In genomic region chr19:5049561-5049960, GRCh38 we compare ENCODE assay signal across 15 cellular contexts.
DNase-seq lines count a peak whose midpoint lies in the region; ATAC-seq, FAIRE-seq and TF ChIP-seq lines count a peak whose summit lies in the region.
"Had no signal": no experiment of that assay in that cellular context is flagged by ENCODE, and none has a peak within 500 bp of the region (broad histone marks: within the 10 kb centered on the region; RNA-seq: fewer than 3 reads in every experiment).

No MANE protein-coding gene starts in this region.

- 0 out of 2 replicates have a peak overlapping the region, but pooled peaks have one; percentile 31 for H3K27ac ChIP-seq in SK-N-MC
- peak overlapping the region; percentile 26 for H3K27ac ChIP-seq in endodermal cell (ENCODE audit: low read depth, low read length)
- H3K27ac ChIP-seq in skeletal muscle tissue (ENCODE audit: low read depth, low read length), result no peak overlapping the region
- H3K27ac ChIP-seq in kidney (ENCODE audit: low read depth in 2 of 2, low read length in 2 of 2), result no peak overlapping the region
- no peak overlapping the region for H3K27ac ChIP-seq in naive thymus-derived CD4-positive, alpha-beta T cell (ENCODE audit: low read depth, low read length)
- H3K27ac ChIP-seq: Peyer's patch had no signal

- H3K36me3 Mint-ChIP-seq in endodermal cell (ENCODE audit: low read depth), result peaks cover 5% of the 10 kb centered on the region
- H3K36me3 Mint-ChIP-seq in naive thymus-derived CD4-positive, alpha-beta T cell, result peaks cover 0 to 6% (median 0%) of the 10 kb centered on the region in 5 donors
- no peaks in the 10 kb centered on the region for H3K36me3 Mint-ChIP-seq in activated naive CD8-positive, alpha-beta T cell treated with anti-CD3 and anti-CD28 coated beads for 36 hours

- H3K9me3 Mint-ChIP-seq in endodermal cell, result no peaks in the 10 kb centered on the region
- no peaks in the 10 kb centered on the region for H3K9me3 Mint-ChIP-seq in naive thymus-derived CD4-positive, alpha-beta T cell
- no peaks in the 10 kb centered on the region for H3K9me3 Mint-ChIP-seq in activated naive CD8-positive, alpha-beta T cell treated with anti-CD3 and anti-CD28 coated beads for 36 hours

- POLR2A ChIA-PET in naive thymus-derived CD4-positive, alpha-beta T cell (lab: Charles Lee), result interaction anchor here (0.6 kb wide), 1 partner anchor 971 kb away, joined by 3 read pairs; no protein-coding TSS in a partner anchor

- H3K27me3 ChIP-seq in endodermal cell (ENCODE audit: control insufficient read depth, insufficient read depth, low read length, poor library complexity, severe bottlenecking) (no peaks in the 10 kb centered on the region), skeletal muscle tissue (ENCODE audit: control insufficient read depth in 3 of 3, insufficient read depth in 3 of 3, low read length in 3 of 3) (no peaks in the 10 kb centered on the region)
- H3K27me3 ChIP-seq in naive thymus-derived CD4-positive, alpha-beta T cell (ENCODE audit: control insufficient read depth in 2 of 2, insufficient read depth in 2 of 2, low read length in 2 of 2), result no peaks in the 10 kb centered on the region
- H3K27me3 ChIP-seq: Peyer's patch had no signal

- FAIRE-seq in kidney (lab: Jason Lieb, UNC), result no peak

- ATAC-seq in naive thymus-derived CD4-positive, alpha-beta T cell, result no peak
- ATAC-seq: HCT116 had no signal

- H3K27me3 Mint-ChIP-seq in endodermal cell (ENCODE audit: insufficient read depth), result no peaks in the 10 kb centered on the region
- no peaks in the 10 kb centered on the region for H3K27me3 Mint-ChIP-seq in naive thymus-derived CD4-positive, alpha-beta T cell
- H3K27me3 Mint-ChIP-seq in activated naive CD8-positive, alpha-beta T cell treated with anti-CD3 and anti-CD28 coated beads for 36 hours, result no peaks in the 10 kb centered on the region

- DNase-seq in AG20443 (ENCODE audit: low spot score) (peak; percentile 27), SK-N-MC (ENCODE audit: low read depth, low spot score) (no peak), endodermal cell (no peak), kidney (no peak)
- no peak for DNase-seq in stimulated activated CD4-positive, alpha-beta T cell treated with anti-CD3 and anti-CD28 coated beads, Interleukin-4, amount 100 ng/mL, for 24 hours
- no peak for DNase-seq in naive thymus-derived CD4-positive, alpha-beta T cell
- DNase-seq in activated naive CD8-positive, alpha-beta T cell treated with anti-CD3 and anti-CD28 coated beads for 36 hours, result no peak
- DNase-seq: MV-4-11, NCI-H1417 treated with DMSO at 0.1 percent for 48 hours, NCI-H2029, NCI-H510A treated with DMSO at 0.1 percent for 48 hours, Peyer's patch, SHP77 treated with DMSO at 0.1 percent for 48 hours had no signal

- peaks cover 9% of the 10 kb centered on the region for H3K4me1 ChIP-seq in endodermal cell (ENCODE audit: control insufficient read depth, insufficient read depth, low read length)
- peaks cover 27 to 52% (median 41%) of the 10 kb centered on the region in 3 donors for H3K4me1 ChIP-seq in skeletal muscle tissue (ENCODE audit: control insufficient read depth in 3 of 3, insufficient read depth in 3 of 3, low read length in 3 of 3)
- peaks cover 6 to 29% of the 10 kb centered on the region in 2 donors for H3K4me1 ChIP-seq in kidney (ENCODE audit: control insufficient read depth in 1 of 2, insufficient read depth in 1 of 2, low read depth in 1 of 2, low read length in 2 of 2)
- H3K4me1 ChIP-seq in naive thymus-derived CD4-positive, alpha-beta T cell (ENCODE audit: control insufficient read depth in 2 of 2, insufficient read depth in 2 of 2, low read length in 2 of 2), result no peaks in the 10 kb centered on the region

- TF ChIP-seq CTCF in endodermal cell (conservative IDR thresholded peaks at IDR 0.05) (no peak), kidney (IDR thresholded peaks at IDR 0.05; ENCODE audit: borderline replicate concordance, extremely low read depth, insufficient read depth) (no peak)

- no peak overlapping the region for H3K27ac Mint-ChIP-seq in endodermal cell
- no peak overlapping the region for H3K27ac Mint-ChIP-seq in naive thymus-derived CD4-positive, alpha-beta T cell
- H3K27ac Mint-ChIP-seq in activated naive CD8-positive, alpha-beta T cell treated with anti-CD3 and anti-CD28 coated beads for 36 hours, result no peak overlapping the region

- H3K4me3 ChIP-seq in SK-N-MC, result no peak overlapping the region
- H3K4me3 ChIP-seq in endodermal cell (ENCODE audit: low read length), result no peak overlapping the region
- H3K4me3 ChIP-seq in skeletal muscle tissue (ENCODE audit: low read length in 3 of 3), result no peak overlapping the region
- no peak overlapping the region for H3K4me3 ChIP-seq in kidney (ENCODE audit: low read length in 2 of 2)
- H3K4me3 ChIP-seq in naive thymus-derived CD4-positive, alpha-beta T cell (ENCODE audit: low read length), result no peak overlapping the region
- H3K4me3 ChIP-seq: Peyer's patch had no signal

- H3K4me3 Mint-ChIP-seq in endodermal cell, result no peak overlapping the region
- no peak overlapping the region for H3K4me3 Mint-ChIP-seq in naive thymus-derived CD4-positive, alpha-beta T cell
- no peak overlapping the region for H3K4me3 Mint-ChIP-seq in activated naive CD8-positive, alpha-beta T cell treated with anti-CD3 and anti-CD28 coated beads for 36 hours

- H3K9me3 ChIP-seq in SK-N-MC (ENCODE audit: low read depth, low read length) (no peaks in the 10 kb centered on the region), endodermal cell (ENCODE audit: control insufficient read depth, low read length) (no peaks in the 10 kb centered on the region), skeletal muscle tissue (ENCODE audit: control insufficient read depth in 3 of 3, low read length in 3 of 3) (no peaks in the 10 kb centered on the region), kidney (ENCODE audit: control insufficient read depth in 1 of 2, low read length in 2 of 2) (no peaks in the 10 kb centered on the region)
- H3K9me3 ChIP-seq in naive thymus-derived CD4-positive, alpha-beta T cell (ENCODE audit: control insufficient read depth in 2 of 3, low read length in 3 of 3), result no peaks in the 10 kb centered on the region
- H3K9me3 ChIP-seq: Peyer's patch had no signal

- intact Hi-C loops in kidney (cut with DNase I), result loop anchor here (5.0 kb wide), 1 partner anchor 528 kb away; no protein-coding TSS in a partner anchor
- intact Hi-C loops in naive thymus-derived CD4-positive, alpha-beta T cell (cut with micrococcal nuclease), result loop anchor here (5.0 kb wide), 2 partner anchors 103 to 528 kb away; no protein-coding TSS in a partner anchor

- CTCF ChIA-PET in naive thymus-derived CD4-positive, alpha-beta T cell (lab: Charles Lee), result interaction anchor here (0.6 kb wide), 1 partner anchor 281 kb away, joined by 3 read pairs; no protein-coding TSS in a partner anchor

- H3K9ac ChIP-seq in SK-N-MC (ENCODE audit: insufficient read length) (no peak overlapping the region), endodermal cell (ENCODE audit: extremely low read depth, low read length, poor library complexity, severe bottlenecking) (no peak overlapping the region), skeletal muscle tissue (ENCODE audit: low read depth in 1 of 3, low read length in 3 of 3) (peak overlapping the region in 2 of 3 donors; percentile 12 to 25), kidney (ENCODE audit: low read length in 2 of 2) (no peak overlapping the region)

- peaks cover 19% of the 10 kb centered on the region for H3K4me1 Mint-ChIP-seq in endodermal cell
- H3K4me1 Mint-ChIP-seq in naive thymus-derived CD4-positive, alpha-beta T cell, result peaks cover 0 to 4% (median 3%) of the 10 kb centered on the region in 7 donors
- no peaks in the 10 kb centered on the region for H3K4me1 Mint-ChIP-seq in activated naive CD8-positive, alpha-beta T cell treated with anti-CD3 and anti-CD28 coated beads for 36 hours

- 89 to 93% methylated on average over 6 to 9 of the region's 9 CpGs for WGBS in endodermal cell (ENCODE audit: insufficient coverage in 1 of 2, insufficient read length in 1 of 2), 2 experiments

- H3K36me3 ChIP-seq in SK-N-MC (ENCODE audit: insufficient read depth, low read length) (no peaks in the 10 kb centered on the region), endodermal cell (ENCODE audit: control insufficient read depth, insufficient read depth, low read length) (peaks cover 8% of the 10 kb centered on the region), skeletal muscle tissue (ENCODE audit: control insufficient read depth in 3 of 3, insufficient read depth in 3 of 3, low read length in 3 of 3) (peaks cover 7 to 12% (median 12%) of the 10 kb centered on the region in 3 donors), kidney (ENCODE audit: control insufficient read depth in 1 of 2, insufficient read depth in 2 of 2, low read length in 2 of 2) (peaks cover 0 to 7% of the 10 kb centered on the region in 2 donors)
- H3K36me3 ChIP-seq in naive thymus-derived CD4-positive, alpha-beta T cell (ENCODE audit: control insufficient read depth in 2 of 3, insufficient read depth in 3 of 3, low read length in 3 of 3), result peaks cover 0 to 53% (median 0%) of the 10 kb centered on the region in 3 experiments

Comparison
In these comparisons a context has a peak if more than half of its experiments do, and no peak if none do; other contexts are left out.
1. H3K27ac ChIP-seq: peak in SK-N-MC (single experiment) and endodermal cell (single experiment); none in skeletal muscle tissue (single experiment), kidney (0 of 2) and naive thymus-derived CD4-positive, alpha-beta T cell (single experiment).
2. H3K9ac ChIP-seq: peak in skeletal muscle tissue (2 of 3); none in SK-N-MC (single experiment), endodermal cell (single experiment) and kidney (0 of 2).